2 cellular contexts compared by ENCODE assay signal in the genomic region with DNA sequence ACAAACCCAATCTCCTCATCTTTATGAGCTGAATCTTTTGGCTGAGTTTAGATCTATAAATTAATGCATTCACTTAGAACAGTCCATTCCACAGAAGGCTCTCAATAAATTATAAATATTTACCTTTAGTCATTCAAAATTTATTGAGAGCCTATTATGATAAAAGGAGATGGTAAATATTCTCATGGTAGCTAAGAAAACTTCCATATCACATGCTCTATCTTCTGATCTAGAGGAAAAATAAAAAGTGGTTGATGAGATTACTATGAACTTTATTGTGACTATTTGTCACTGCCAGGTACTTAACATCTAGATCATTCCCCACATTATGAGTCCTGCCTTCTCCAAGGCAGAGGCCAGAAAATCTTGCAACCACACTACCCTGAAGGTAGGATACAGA.
TF ChIP-seq lines count a peak whose summit lies in the region.

No MANE protein-coding gene starts in this region.

TF ChIP-seq in HEK293, 187 proteins besides CTCF, POLR2A, EP300 and RAD21 (continued from another document and continues in another):
- TF ChIP-seq, protein P1, sequence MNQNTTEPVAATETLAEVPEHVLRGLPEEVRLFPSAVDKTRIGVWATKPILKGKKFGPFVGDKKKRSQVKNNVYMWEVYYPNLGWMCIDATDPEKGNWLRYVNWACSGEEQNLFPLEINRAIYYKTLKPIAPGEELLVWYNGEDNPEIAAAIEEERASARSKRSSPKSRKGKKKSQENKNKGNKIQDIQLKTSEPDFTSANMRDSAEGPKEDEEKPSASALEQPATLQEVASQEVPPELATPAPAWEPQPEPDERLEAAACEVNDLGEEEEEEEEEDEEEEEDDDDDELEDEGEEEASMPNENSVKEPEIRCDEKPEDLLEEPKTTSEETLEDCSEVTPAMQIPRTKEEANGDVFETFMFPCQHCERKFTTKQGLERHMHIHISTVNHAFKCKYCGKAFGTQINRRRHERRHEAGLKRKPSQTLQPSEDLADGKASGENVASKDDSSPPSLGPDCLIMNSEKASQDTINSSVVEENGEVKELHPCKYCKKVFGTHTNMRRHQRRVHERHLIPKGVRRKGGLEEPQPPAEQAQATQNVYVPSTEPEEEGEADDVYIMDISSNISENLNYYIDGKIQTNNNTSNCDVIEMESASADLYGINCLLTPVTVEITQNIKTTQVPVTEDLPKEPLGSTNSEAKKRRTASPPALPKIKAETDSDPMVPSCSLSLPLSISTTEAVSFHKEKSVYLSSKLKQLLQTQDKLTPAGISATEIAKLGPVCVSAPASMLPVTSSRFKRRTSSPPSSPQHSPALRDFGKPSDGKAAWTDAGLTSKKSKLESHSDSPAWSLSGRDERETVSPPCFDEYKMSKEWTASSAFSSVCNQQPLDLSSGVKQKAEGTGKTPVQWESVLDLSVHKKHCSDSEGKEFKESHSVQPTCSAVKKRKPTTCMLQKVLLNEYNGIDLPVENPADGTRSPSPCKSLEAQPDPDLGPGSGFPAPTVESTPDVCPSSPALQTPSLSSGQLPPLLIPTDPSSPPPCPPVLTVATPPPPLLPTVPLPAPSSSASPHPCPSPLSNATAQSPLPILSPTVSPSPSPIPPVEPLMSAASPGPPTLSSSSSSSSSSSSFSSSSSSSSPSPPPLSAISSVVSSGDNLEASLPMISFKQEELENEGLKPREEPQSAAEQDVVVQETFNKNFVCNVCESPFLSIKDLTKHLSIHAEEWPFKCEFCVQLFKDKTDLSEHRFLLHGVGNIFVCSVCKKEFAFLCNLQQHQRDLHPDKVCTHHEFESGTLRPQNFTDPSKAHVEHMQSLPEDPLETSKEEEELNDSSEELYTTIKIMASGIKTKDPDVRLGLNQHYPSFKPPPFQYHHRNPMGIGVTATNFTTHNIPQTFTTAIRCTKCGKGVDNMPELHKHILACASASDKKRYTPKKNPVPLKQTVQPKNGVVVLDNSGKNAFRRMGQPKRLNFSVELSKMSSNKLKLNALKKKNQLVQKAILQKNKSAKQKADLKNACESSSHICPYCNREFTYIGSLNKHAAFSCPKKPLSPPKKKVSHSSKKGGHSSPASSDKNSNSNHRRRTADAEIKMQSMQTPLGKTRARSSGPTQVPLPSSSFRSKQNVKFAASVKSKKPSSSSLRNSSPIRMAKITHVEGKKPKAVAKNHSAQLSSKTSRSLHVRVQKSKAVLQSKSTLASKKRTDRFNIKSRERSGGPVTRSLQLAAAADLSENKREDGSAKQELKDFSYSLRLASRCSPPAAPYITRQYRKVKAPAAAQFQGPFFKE (tag by site-specific recombination; IDR thresholded peaks at IDR 0.05; ENCODE audit: borderline replicate concordance) = no peak
- TF ChIP-seq, protein P2, sequence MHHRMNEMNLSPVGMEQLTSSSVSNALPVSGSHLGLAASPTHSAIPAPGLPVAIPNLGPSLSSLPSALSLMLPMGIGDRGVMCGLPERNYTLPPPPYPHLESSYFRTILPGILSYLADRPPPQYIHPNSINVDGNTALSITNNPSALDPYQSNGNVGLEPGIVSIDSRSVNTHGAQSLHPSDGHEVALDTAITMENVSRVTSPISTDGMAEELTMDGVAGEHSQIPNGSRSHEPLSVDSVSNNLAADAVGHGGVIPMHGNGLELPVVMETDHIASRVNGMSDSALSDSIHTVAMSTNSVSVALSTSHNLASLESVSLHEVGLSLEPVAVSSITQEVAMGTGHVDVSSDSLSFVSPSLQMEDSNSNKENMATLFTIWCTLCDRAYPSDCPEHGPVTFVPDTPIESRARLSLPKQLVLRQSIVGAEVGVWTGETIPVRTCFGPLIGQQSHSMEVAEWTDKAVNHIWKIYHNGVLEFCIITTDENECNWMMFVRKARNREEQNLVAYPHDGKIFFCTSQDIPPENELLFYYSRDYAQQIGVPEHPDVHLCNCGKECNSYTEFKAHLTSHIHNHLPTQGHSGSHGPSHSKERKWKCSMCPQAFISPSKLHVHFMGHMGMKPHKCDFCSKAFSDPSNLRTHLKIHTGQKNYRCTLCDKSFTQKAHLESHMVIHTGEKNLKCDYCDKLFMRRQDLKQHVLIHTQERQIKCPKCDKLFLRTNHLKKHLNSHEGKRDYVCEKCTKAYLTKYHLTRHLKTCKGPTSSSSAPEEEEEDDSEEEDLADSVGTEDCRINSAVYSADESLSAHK (tag by site-specific recombination; IDR thresholded peaks at IDR 0.05) = peak; percentile 44; the same call in 1 of the 2 replicates
- no peak for TF ChIP-seq ZNF670 (tag by site-specific recombination; IDR thresholded peaks at IDR 0.05; ENCODE audit: low read depth)
- no peak for TF ChIP-seq ZBTB7A (tag by site-specific recombination; IDR thresholded peaks at IDR 0.05; ENCODE audit: low read depth)
- TF ChIP-seq YY1 (tag by site-specific recombination; IDR thresholded peaks at IDR 0.05) = no peak
- TF ChIP-seq MEIS1 (CRISPR knock-in tag; IDR thresholded peaks at IDR 0.05; ENCODE audit: borderline replicate concordance) = no peak
- TF ChIP-seq HOXD13 (CRISPR knock-in tag; IDR thresholded peaks at IDR 0.05; ENCODE audit: borderline replicate concordance) = no peak
- TF ChIP-seq GLI4 (tag by site-specific recombination; IDR thresholded peaks at IDR 0.05) = no peak
- TF ChIP-seq, protein P3, sequence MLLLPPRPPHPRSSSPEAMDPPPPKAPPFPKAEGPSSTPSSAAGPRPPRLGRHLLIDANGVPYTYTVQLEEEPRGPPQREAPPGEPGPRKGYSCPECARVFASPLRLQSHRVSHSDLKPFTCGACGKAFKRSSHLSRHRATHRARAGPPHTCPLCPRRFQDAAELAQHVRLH (tag by site-specific recombination; IDR thresholded peaks at IDR 0.05) = peak; percentile 74; the same call in 1 of the 2 replicates
- TF ChIP-seq ZNF768 (tag by site-specific recombination; IDR thresholded peaks at IDR 0.05) = no peak
- TF ChIP-seq ZNF132 (tag by site-specific recombination; IDR thresholded peaks at IDR 0.05; ENCODE audit: borderline replicate concordance) = no peak
- TF ChIP-seq, protein P4, sequence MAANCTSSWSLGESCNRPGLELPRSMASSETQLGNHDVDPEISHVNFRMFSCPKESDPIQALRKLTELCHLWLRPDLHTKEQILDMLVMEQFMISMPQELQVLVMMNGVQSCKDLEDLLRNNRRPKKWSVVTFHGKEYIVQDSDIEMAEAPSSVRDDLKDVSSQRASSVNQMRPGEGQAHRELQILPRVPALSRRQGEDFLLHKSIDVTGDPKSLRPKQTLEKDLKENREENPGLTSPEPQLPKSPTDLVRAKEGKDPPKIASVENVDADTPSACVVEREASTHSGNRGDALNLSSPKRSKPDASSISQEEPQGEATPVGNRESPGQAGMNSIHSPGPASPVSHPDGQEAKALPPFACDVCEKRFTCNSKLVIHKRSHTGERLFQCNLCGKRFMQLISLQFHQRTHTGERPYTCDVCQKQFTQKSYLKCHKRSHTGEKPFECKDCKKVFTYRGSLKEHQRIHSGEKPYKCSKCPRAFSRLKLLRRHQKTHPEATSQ (tag by site-specific recombination; IDR thresholded peaks at IDR 0.05) = no peak
- no peak for TF ChIP-seq ZSCAN16 (tag by site-specific recombination; IDR thresholded peaks at IDR 0.05)

TF ChIP-seq in GM23338, 12 proteins besides CTCF, POLR2A, EP300 and RAD21 (continued from another document):
- TF ChIP-seq, protein P5, sequence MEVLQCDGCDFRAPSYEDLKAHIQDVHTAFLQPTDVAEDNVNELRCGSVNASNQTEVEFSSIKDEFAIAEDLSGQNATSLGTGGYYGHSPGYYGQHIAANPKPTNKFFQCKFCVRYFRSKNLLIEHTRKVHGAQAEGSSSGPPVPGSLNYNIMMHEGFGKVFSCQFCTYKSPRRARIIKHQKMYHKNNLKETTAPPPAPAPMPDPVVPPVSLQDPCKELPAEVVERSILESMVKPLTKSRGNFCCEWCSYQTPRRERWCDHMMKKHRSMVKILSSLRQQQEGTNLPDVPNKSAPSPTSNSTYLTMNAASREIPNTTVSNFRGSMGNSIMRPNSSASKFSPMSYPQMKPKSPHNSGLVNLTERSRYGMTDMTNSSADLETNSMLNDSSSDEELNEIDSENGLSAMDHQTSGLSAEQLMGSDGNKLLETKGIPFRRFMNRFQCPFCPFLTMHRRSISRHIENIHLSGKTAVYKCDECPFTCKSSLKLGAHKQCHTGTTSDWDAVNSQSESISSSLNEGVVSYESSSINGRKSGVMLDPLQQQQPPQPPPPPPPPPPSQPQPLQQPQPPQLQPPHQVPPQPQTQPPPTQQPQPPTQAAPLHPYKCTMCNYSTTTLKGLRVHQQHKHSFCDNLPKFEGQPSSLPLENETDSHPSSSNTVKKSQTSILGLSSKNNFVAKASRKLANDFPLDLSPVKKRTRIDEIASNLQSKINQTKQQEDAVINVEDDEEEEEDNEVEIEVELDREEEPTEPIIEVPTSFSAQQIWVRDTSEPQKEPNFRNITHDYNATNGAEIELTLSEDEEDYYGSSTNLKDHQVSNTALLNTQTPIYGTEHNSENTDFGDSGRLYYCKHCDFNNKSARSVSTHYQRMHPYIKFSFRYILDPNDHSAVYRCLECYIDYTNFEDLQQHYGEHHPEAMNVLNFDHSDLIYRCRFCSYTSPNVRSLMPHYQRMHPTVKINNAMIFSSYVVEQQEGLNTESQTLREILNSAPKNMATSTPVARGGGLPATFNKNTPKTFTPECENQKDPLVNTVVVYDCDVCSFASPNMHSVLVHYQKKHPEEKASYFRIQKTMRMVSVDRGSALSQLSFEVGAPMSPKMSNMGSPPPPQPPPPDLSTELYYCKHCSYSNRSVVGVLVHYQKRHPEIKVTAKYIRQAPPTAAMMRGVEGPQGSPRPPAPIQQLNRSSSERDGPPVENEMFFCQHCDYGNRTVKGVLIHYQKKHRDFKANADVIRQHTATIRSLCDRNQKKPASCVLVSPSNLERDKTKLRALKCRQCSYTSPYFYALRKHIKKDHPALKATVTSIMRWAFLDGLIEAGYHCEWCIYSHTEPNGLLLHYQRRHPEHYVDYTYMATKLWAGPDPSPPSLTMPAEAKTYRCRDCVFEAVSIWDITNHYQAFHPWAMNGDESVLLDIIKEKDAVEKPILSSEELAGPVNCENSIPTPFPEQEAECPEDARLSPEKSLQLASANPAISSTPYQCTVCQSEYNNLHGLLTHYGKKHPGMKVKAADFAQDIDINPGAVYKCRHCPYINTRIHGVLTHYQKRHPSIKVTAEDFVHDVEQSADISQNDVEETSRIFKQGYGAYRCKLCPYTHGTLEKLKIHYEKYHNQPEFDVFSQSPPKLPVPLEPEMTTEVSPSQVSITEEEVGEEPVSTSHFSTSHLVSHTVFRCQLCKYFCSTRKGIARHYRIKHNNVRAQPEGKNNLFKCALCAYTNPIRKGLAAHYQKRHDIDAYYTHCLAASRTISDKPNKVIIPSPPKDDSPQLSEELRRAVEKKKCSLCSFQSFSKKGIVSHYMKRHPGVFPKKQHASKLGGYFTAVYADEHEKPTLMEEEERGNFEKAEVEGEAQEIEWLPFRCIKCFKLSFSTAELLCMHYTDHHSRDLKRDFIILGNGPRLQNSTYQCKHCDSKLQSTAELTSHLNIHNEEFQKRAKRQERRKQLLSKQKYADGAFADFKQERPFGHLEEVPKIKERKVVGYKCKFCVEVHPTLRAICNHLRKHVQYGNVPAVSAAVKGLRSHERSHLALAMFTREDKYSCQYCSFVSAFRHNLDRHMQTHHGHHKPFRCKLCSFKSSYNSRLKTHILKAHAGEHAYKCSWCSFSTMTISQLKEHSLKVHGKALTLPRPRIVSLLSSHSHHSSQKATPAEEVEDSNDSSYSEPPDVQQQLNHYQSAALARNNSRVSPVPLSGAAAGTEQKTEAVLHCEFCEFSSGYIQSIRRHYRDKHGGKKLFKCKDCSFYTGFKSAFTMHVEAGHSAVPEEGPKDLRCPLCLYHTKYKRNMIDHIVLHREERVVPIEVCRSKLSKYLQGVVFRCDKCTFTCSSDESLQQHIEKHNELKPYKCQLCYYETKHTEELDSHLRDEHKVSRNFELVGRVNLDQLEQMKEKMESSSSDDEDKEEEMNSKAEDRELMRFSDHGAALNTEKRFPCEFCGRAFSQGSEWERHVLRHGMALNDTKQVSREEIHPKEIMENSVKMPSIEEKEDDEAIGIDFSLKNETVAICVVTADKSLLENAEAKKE (CRISPR knock-in tag; IDR thresholded peaks at IDR 0.05) = no peak
- TF ChIP-seq, protein P6, sequence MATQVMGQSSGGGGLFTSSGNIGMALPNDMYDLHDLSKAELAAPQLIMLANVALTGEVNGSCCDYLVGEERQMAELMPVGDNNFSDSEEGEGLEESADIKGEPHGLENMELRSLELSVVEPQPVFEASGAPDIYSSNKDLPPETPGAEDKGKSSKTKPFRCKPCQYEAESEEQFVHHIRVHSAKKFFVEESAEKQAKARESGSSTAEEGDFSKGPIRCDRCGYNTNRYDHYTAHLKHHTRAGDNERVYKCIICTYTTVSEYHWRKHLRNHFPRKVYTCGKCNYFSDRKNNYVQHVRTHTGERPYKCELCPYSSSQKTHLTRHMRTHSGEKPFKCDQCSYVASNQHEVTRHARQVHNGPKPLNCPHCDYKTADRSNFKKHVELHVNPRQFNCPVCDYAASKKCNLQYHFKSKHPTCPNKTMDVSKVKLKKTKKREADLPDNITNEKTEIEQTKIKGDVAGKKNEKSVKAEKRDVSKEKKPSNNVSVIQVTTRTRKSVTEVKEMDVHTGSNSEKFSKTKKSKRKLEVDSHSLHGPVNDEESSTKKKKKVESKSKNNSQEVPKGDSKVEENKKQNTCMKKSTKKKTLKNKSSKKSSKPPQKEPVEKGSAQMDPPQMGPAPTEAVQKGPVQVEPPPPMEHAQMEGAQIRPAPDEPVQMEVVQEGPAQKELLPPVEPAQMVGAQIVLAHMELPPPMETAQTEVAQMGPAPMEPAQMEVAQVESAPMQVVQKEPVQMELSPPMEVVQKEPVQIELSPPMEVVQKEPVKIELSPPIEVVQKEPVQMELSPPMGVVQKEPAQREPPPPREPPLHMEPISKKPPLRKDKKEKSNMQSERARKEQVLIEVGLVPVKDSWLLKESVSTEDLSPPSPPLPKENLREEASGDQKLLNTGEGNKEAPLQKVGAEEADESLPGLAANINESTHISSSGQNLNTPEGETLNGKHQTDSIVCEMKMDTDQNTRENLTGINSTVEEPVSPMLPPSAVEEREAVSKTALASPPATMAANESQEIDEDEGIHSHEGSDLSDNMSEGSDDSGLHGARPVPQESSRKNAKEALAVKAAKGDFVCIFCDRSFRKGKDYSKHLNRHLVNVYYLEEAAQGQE (IDR thresholded peaks at IDR 0.05; ENCODE audit: unreplicated experiment) = no peak
- TF ChIP-seq JUNB (IDR thresholded peaks at IDR 0.05; ENCODE audit: unreplicated experiment) = no peak
